In genomic region chr2:100416939-100417744, GRCh38 we compare ENCODE assay signal across 8 cellular contexts. TPM values are rescaled to one million over a fixed set of nuclear protein-coding genes. Genes with fewer than 3 reads are reported as not detected.
DNase-seq lines count a peak whose midpoint lies in the region; ATAC-seq, FAIRE-seq and TF ChIP-seq lines count a peak whose summit lies in the region.

CHST10 (minus strand) TSS chr2:100417668; CDS start chr2:100406675, 10,993 bp downstream.

- H3K4me3 ChIP-seq in SJCRH30 (peak within 1 kb of the TSS; percentile 64), ovary (peak within 1 kb of the TSS; percentile 75), thyroid gland (replicated peaks in 1 of 3) (peak within 1 kb of the TSS; percentile 45 to 89 (median 61))

- H3K4me1 Mint-ChIP-seq in activated naive CD4-positive, alpha-beta T cell treated with anti-CD3 and anti-CD28 coated beads, Interleukin-2, amount 50 U/mL, for 24 hours, result peaks cover 26% of the 10 kb centered on the region
- H3K4me1 Mint-ChIP-seq in glutamatergic neuron (ENCODE audit: low read depth, unreplicated experiment), result peaks cover 22% of the 10 kb centered on the region

- H3K4me3 Mint-ChIP-seq in activated naive CD4-positive, alpha-beta T cell treated with anti-CD3 and anti-CD28 coated beads, Interleukin-2, amount 50 U/mL, for 24 hours, result peak within 1 kb of the TSS; percentile 93
- H3K4me3 Mint-ChIP-seq in glutamatergic neuron (ENCODE audit: unreplicated experiment), result peak within 1 kb of the TSS; percentile 98

- peak; percentile 79 for ATAC-seq in GM19467 (IDR thresholded peaks at IDR 0.05; ENCODE audit: unreplicated experiment)

- H3K27ac ChIP-seq in SJCRH30, result no peak within 1 kb of the TSS
- peak within 1 kb of the TSS; percentile 67 to 79 for H3K27ac ChIP-seq in ovary
- peak within 1 kb of the TSS; percentile 57 to 78 (median 71) for H3K27ac ChIP-seq in thyroid gland

- TF ChIP-seq CTCF in glutamatergic neuron (IDR thresholded peaks at IDR 0.05; ENCODE audit: partially characterized antibody, unreplicated experiment) (no peak), ovary (IDR thresholded peaks at IDR 0.05) (no peak), thyroid gland (IDR thresholded peaks at IDR 0.05) (no peak)

- intact Hi-C loops in ovary (cut with DNase I), result loop anchor here in 1 of 4 donors (1.0 to 5.0 kb wide), 2 partner anchors 43 to 145 kb away; partner anchors contain the start of gene PDCL3
- intact Hi-C loops in thyroid gland (cut with DNase I), result no loop called here

- FAIRE-seq in HTR-8/SVneo (lab: Jason Lieb, UNC), result no peak

- peak within 1 kb of the TSS; percentile 82 for H3K27ac Mint-ChIP-seq in activated naive CD4-positive, alpha-beta T cell treated with anti-CD3 and anti-CD28 coated beads, Interleukin-2, amount 50 U/mL, for 24 hours
- H3K27ac Mint-ChIP-seq in glutamatergic neuron (ENCODE audit: unreplicated experiment), result peak within 1 kb of the TSS; percentile 87

- no peaks in the 10 kb centered on the region for H3K27me3 Mint-ChIP-seq in activated naive CD4-positive, alpha-beta T cell treated with anti-CD3 and anti-CD28 coated beads, Interleukin-2, amount 50 U/mL, for 24 hours
- peaks cover 2% of the 10 kb centered on the region for H3K27me3 Mint-ChIP-seq in glutamatergic neuron (ENCODE audit: unreplicated experiment)

- H3K4me1 ChIP-seq in SJCRH30 (peaks cover 5% of the 10 kb centered on the region; the same call in 1 of the 2 replicates), ovary (ENCODE audit: insufficient read depth) (no peaks in the 10 kb centered on the region), thyroid gland (peaks cover 4 to 10% of the 10 kb centered on the region in 2 donors)

- TF ChIP-seq EP300 in ovary (IDR thresholded peaks at IDR 0.05), result no peak

- H3K36me3 ChIP-seq in SJCRH30, result no peaks in the 10 kb centered on the region
- no peaks in the 10 kb centered on the region for H3K36me3 ChIP-seq in ovary
- no peaks in the 10 kb centered on the region for H3K36me3 ChIP-seq in thyroid gland

- H3K36me3 Mint-ChIP-seq in activated naive CD4-positive, alpha-beta T cell treated with anti-CD3 and anti-CD28 coated beads, Interleukin-2, amount 50 U/mL, for 24 hours, result no peaks in the 10 kb centered on the region
- no peaks in the 10 kb centered on the region for H3K36me3 Mint-ChIP-seq in glutamatergic neuron (ENCODE audit: unreplicated experiment)

- 0 to 1% (median 0%) methylated on average over 84 to 92 of the region's 92 CpGs for WGBS in ovary, 3 donors
- WGBS in thyroid gland, 2 donors, result 0% methylated on average over 32 to 43 of the region's 92 CpGs

- H3K9me3 ChIP-seq in SJCRH30 (replicated peaks), result no peaks in the 10 kb centered on the region
- no peaks in the 10 kb centered on the region for H3K9me3 ChIP-seq in ovary
- H3K9me3 ChIP-seq in thyroid gland, result no peaks in the 10 kb centered on the region

- H3K27me3 ChIP-seq in SJCRH30, result no peaks in the 10 kb centered on the region
- H3K27me3 ChIP-seq in ovary, result no peaks in the 10 kb centered on the region
- no peaks in the 10 kb centered on the region for H3K27me3 ChIP-seq in thyroid gland

- DNase-seq in COR-L47 (lab: John Stamatoyannopoulos, UW) (peak; percentile 69), HTR-8/SVneo (ENCODE audit: insufficient read length, low spot score) (peak; percentile 71), SJCRH30 (peak; percentile 72 to 75), glutamatergic neuron (peak; percentile 80), ovary (peak; percentile 54 to 81 (median 61)), thyroid gland (peak; percentile 65 to 69)

- no peaks in the 10 kb centered on the region for H3K9me3 Mint-ChIP-seq in activated naive CD4-positive, alpha-beta T cell treated with anti-CD3 and anti-CD28 coated beads, Interleukin-2, amount 50 U/mL, for 24 hours
- peaks cover 2% of the 10 kb centered on the region for H3K9me3 Mint-ChIP-seq in glutamatergic neuron (ENCODE audit: unreplicated experiment)

- TF ChIP-seq POLR2A in ovary (IDR thresholded peaks at IDR 0.05) (peak; percentile 36), thyroid gland (IDR thresholded peaks at IDR 0.05) (peak in 1 of 2 donors; percentile 64)

RNA-seq across cellular contexts. Expression of gene CHST10, which starts in this region (rescaled TPM):
- total RNA-seq in SJCRH30 (2014; rRNA removed; shearing (Covaris generic)), result 20.0 and 27.4 TPM in 2 replicates
- total RNA-seq in glutamatergic neuron (ENCODE audit: unreplicated experiment), result 25.0 TPM
- 10 to 100 TPM; 11.9 to 23.6 (median 15.8) TPM for total RNA-seq in ovary
- 10 to 100 TPM in 1 of 2 donors, 1 to 10 TPM in 1; 10.0 to 23.7 TPM for polyA plus RNA-seq in ovary
- 10 to 100 TPM; 12.9 to 18.3 (median 14.5) TPM for total RNA-seq in thyroid gland
